18 cellular contexts compared by ENCODE assay signal in the genomic region with DNA sequence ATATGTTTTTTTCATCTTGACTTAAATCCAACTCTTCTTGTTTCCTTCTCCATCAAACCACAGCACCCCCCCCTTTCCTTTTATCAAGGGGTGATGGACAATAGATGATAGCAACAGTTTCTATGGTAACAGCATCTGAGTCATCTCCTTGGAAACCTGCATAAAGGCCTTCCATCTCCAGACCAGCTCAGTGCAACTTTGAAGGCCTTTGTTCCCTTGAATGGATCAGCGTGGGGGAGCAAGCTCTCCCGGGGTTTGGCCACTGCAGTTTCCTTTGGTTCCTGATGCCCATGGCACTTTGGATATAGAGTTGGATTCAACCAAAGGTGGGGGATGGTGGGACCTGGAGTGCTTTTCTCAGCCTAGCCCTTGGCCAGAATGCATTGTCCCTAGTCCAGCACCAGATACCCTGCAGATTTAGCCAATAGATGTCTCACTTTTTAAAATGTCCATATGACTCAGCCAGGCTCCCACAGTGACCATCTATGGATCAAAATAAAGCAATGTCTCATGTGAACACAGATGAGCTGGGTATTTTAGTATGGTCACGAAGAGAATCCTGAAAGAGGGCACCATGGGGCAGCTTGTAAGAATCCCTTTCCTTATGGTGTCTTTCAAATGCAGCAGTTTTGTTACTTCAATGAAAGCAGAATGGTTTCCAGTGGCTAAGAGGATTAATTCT.
DNase-seq lines count a peak whose midpoint lies in the region; ATAC-seq and TF ChIP-seq lines count a peak whose summit lies in the region.
"Had no signal": no experiment of that assay in that cellular context is flagged by ENCODE, and none has a peak within 500 bp of the region (broad histone marks: within the 10 kb centered on the region; RNA-seq: fewer than 3 reads in every experiment).

No MANE protein-coding gene starts in this region.

- no peak for TF ChIP-seq CTCF in endodermal cell (conservative IDR thresholded peaks at IDR 0.05)

- H3K27me3 Mint-ChIP-seq in endodermal cell (ENCODE audit: insufficient read depth): peaks cover 2% of the 10 kb centered on the region

- DNase-seq in HAP-1 (ENCODE audit: low spot score in 2 of 2): peak; percentile 26 to 33
- DNase-seq in NCI-H69 (lab: John Stamatoyannopoulos, UW): peak; percentile 45
- peak; percentile 66 for DNase-seq in endodermal cell
- DNase-seq in NCI-H2081 treated with DMSO at 0.1 percent for 48 hours (lab: John Stamatoyannopoulos, UW): no peak
- DNase-seq in SIG-M5 treated with dmso at 0.1 percent for 504 hours (lab: John Stamatoyannopoulos, UW; ENCODE audit: unreplicated experiment): no peak
- DNase-seq: activated B cell treated with CpG ODN at 0.5 μM for 24 hours; activated CD8-positive, alpha-beta memory T cell treated with anti-CD3 and anti-CD28 coated beads, Interleukin-2, amount 50 U/mL, for 48 hours; activated naive CD8-positive, alpha-beta T cell treated with anti-CD3 and anti-CD28 coated beads, Interleukin-2, amount 10 ng/mL, durations not matched to agents 7 days and 5 days; GDM1; HFFc6; NCI-H1105 treated with DMSO at 0.1 percent for 48 hours; SW 1271 had no signal

- H3K4me1 ChIP-seq in HAP-1 (peaks cover 5% of the 10 kb centered on the region), endodermal cell (ENCODE audit: control insufficient read depth, insufficient read depth, low read length) (peaks cover 16% of the 10 kb centered on the region), neuron (ENCODE audit: insufficient read depth, low read length) (peaks cover 45% of the 10 kb centered on the region)
- H3K4me1 ChIP-seq: BLaER1 treated with 17β-estradiol and CSF1 and Interleukin-3, amounts not matched to agents 10 nM and 100 nM had no signal

- H3K27ac Mint-ChIP-seq in endodermal cell: no peak overlapping the region
- H3K27ac Mint-ChIP-seq: activated B cell treated with CpG ODN at 0.5 μM for 24 hours; activated naive CD8-positive, alpha-beta T cell treated with anti-CD3 and anti-CD28 coated beads, Interleukin-2, amount 10 ng/mL, durations not matched to agents 7 days and 5 days; dendritic cell treated with granulocyte-macrophage colony-stimulating factor and Interleukin-4, amounts not matched to agents 40 ng/mL and 50 ng/mL, for 4 days; HFFc6; natural killer cell treated with Interleukin-12 subunit alpha and Interleukin-12 subunit beta and Interleukin-15 and Interleukin-18, amount 100 ng/mL, for 72 hours had no signal

- in situ Hi-C loops in HAP-1 (cut with MboI; ENCODE audit: low sequenced_read_pairs): no loop called here

- no peak overlapping the region for H2AFZ ChIP-seq in neuron (ENCODE audit: low read depth, low read length)

- peaks cover 29% of the 10 kb centered on the region for H3K4me1 Mint-ChIP-seq in endodermal cell
- H3K4me1 Mint-ChIP-seq: activated B cell treated with CpG ODN at 0.5 μM for 24 hours; activated naive CD8-positive, alpha-beta T cell treated with anti-CD3 and anti-CD28 coated beads, Interleukin-2, amount 10 ng/mL, durations not matched to agents 7 days and 5 days had no signal

- H3K27me3 ChIP-seq in HAP-1 (ENCODE audit: low read depth): no peaks in the 10 kb centered on the region
- H3K27me3 ChIP-seq in endodermal cell (ENCODE audit: control insufficient read depth, insufficient read depth, low read length, poor library complexity, severe bottlenecking): no peaks in the 10 kb centered on the region
- no peaks in the 10 kb centered on the region for H3K27me3 ChIP-seq in neuron (ENCODE audit: insufficient read depth, low read length)
- H3K27me3 ChIP-seq: BLaER1 treated with 17β-estradiol and CSF1 and Interleukin-3, amounts not matched to agents 10 nM and 100 nM had no signal

- H3K4me3 ChIP-seq in HAP-1 (no peak overlapping the region), endodermal cell (ENCODE audit: low read length) (no peak overlapping the region), neuron (ENCODE audit: low read length) (peak overlapping the region; percentile 20)
- H3K4me3 ChIP-seq: BLaER1 treated with 17β-estradiol and CSF1 and Interleukin-3, amounts not matched to agents 10 nM and 100 nM had no signal

- no peak for ATAC-seq in HG03521 (IDR thresholded peaks at IDR 0.05; ENCODE audit: unreplicated experiment)
- ATAC-seq: left lobe of liver; natural killer cell treated with Interleukin-12 subunit alpha and Interleukin-12 subunit beta and Interleukin-15 and Interleukin-18, amount 100 ng/mL, for 72 hours had no signal

- no peaks in the 10 kb centered on the region for H3K36me3 Mint-ChIP-seq in endodermal cell (ENCODE audit: low read depth)
- H3K36me3 Mint-ChIP-seq: activated naive CD8-positive, alpha-beta T cell treated with anti-CD3 and anti-CD28 coated beads, Interleukin-2, amount 10 ng/mL, durations not matched to agents 7 days and 5 days; natural killer cell treated with Interleukin-12 subunit alpha and Interleukin-12 subunit beta and Interleukin-15 and Interleukin-18, amount 100 ng/mL, for 72 hours had no signal

- H3K27ac ChIP-seq in endodermal cell (ENCODE audit: low read depth, low read length): peak overlapping the region; percentile 92
- H3K27ac ChIP-seq: BLaER1 treated with 17β-estradiol and CSF1 and Interleukin-3, amounts not matched to agents 10 nM and 100 nM had no signal

- no peak overlapping the region for H3K9ac ChIP-seq in endodermal cell (ENCODE audit: extremely low read depth, low read length, poor library complexity, severe bottlenecking)
- H3K9ac ChIP-seq: BLaER1 treated with 17β-estradiol and CSF1 and Interleukin-3, amounts not matched to agents 10 nM and 100 nM had no signal

- H3K9me3 Mint-ChIP-seq in endodermal cell: no peaks in the 10 kb centered on the region
- H3K9me3 Mint-ChIP-seq: activated B cell treated with CpG ODN at 0.5 μM for 24 hours; activated naive CD8-positive, alpha-beta T cell treated with anti-CD3 and anti-CD28 coated beads, Interleukin-2, amount 10 ng/mL, durations not matched to agents 7 days and 5 days; dendritic cell treated with granulocyte-macrophage colony-stimulating factor and Interleukin-4, amounts not matched to agents 40 ng/mL and 50 ng/mL, for 4 days; HFFc6; natural killer cell treated with Interleukin-12 subunit alpha and Interleukin-12 subunit beta and Interleukin-15 and Interleukin-18, amount 100 ng/mL, for 72 hours had no signal

- H3K36me3 ChIP-seq in HAP-1 (replicated peaks): no peaks in the 10 kb centered on the region
- H3K36me3 ChIP-seq in endodermal cell (ENCODE audit: control insufficient read depth, insufficient read depth, low read length): no peaks in the 10 kb centered on the region
- no peaks in the 10 kb centered on the region for H3K36me3 ChIP-seq in neuron (ENCODE audit: insufficient read depth, low read length)
- H3K36me3 ChIP-seq: BLaER1 treated with 17β-estradiol and CSF1 and Interleukin-3, amounts not matched to agents 10 nM and 100 nM had no signal

- H3K4me3 Mint-ChIP-seq in endodermal cell: no peak overlapping the region
- H3K4me3 Mint-ChIP-seq: activated B cell treated with CpG ODN at 0.5 μM for 24 hours; activated naive CD8-positive, alpha-beta T cell treated with anti-CD3 and anti-CD28 coated beads, Interleukin-2, amount 10 ng/mL, durations not matched to agents 7 days and 5 days; dendritic cell treated with granulocyte-macrophage colony-stimulating factor and Interleukin-4, amounts not matched to agents 40 ng/mL and 50 ng/mL, for 4 days; HFFc6; natural killer cell treated with Interleukin-12 subunit alpha and Interleukin-12 subunit beta and Interleukin-15 and Interleukin-18, amount 100 ng/mL, for 72 hours had no signal

- H3K9me3 ChIP-seq in HAP-1 (no peaks in the 10 kb centered on the region), endodermal cell (ENCODE audit: control insufficient read depth, low read length) (no peaks in the 10 kb centered on the region), neuron (ENCODE audit: low read length) (no peaks in the 10 kb centered on the region)
- H3K9me3 ChIP-seq: BLaER1 treated with 17β-estradiol and CSF1 and Interleukin-3, amounts not matched to agents 10 nM and 100 nM had no signal

- WGBS in endodermal cell (ENCODE audit: insufficient coverage in 1 of 2, insufficient read length in 1 of 2), 2 experiments: 61 to 69% methylated on average over 2 to 3 of the region's 3 CpGs

Comparison
In these comparisons a context has a peak if more than half of its experiments do, and no peak if none do; other contexts are left out.
1. DNase-seq: peak in HAP-1 (2 of 2), NCI-H69 (single experiment) and endodermal cell (single experiment); none in NCI-H2081 treated with DMSO at 0.1 percent for 48 hours (single experiment) and SIG-M5 treated with dmso at 0.1 percent for 504 hours (single experiment).